14 cellular contexts compared by ENCODE assay signal in genomic region chr7:80602007-80602406, GRCh38. TPM values are rescaled to one million over a fixed set of nuclear protein-coding genes. Genes with fewer than 3 reads are reported as not detected.
DNase-seq lines count a peak whose midpoint lies in the region; ATAC-seq and TF ChIP-seq lines count a peak whose summit lies in the region.
"Had no signal": no experiment of that assay in that cellular context is flagged by ENCODE, and none has a peak within 500 bp of the region (broad histone marks: within the 10 kb centered on the region; RNA-seq: fewer than 3 reads in every experiment).

No MANE protein-coding gene starts in this region.

- H3K4me1 ChIP-seq in fibroblast of lung (ENCODE audit: control insufficient read depth, extremely low read depth, insufficient read depth, low read length), result no peaks in the 10 kb centered on the region
- peaks cover 6% of the 10 kb centered on the region for H3K4me1 ChIP-seq in right cardiac atrium (ENCODE audit: control insufficient read depth, insufficient read depth, low read length)
- H3K4me1 ChIP-seq in smooth muscle cell (ENCODE audit: low read depth), result no peaks in the 10 kb centered on the region

- no peak overlapping the region for H3K4me3 Mint-ChIP-seq in activated CD8-positive, alpha-beta T cell treated with anti-CD3 and anti-CD28 coated beads for 36 hours
- H3K4me3 Mint-ChIP-seq: IgD-negative memory B cell had no signal

- ATAC-seq in right cardiac atrium (peak in 1 of 2 donors; percentile 40), HG03135 (IDR thresholded peaks at IDR 0.05; ENCODE audit: unreplicated experiment) (no peak)
- no peak for ATAC-seq in activated CD8-positive, alpha-beta T cell treated with anti-CD3 and anti-CD28 coated beads for 36 hours

- H3K27me3 ChIP-seq in fibroblast of lung (ENCODE audit: control insufficient read depth, insufficient read depth, low read length) (no peaks in the 10 kb centered on the region), right cardiac atrium (ENCODE audit: control insufficient read depth, insufficient read depth) (no peaks in the 10 kb centered on the region), smooth muscle cell (ENCODE audit: low read depth) (no peaks in the 10 kb centered on the region)
- H3K27me3 ChIP-seq: BE2C had no signal

- no peaks in the 10 kb centered on the region for H4K20me1 ChIP-seq in fibroblast of lung (ENCODE audit: control insufficient read depth, extremely low read depth, insufficient read depth, low read length)
- H4K20me1 ChIP-seq in smooth muscle cell (ENCODE audit: low read depth), result no peaks in the 10 kb centered on the region

- DNase-seq in NCI-H82 treated with DMSO at 0.1 percent for 48 hours (lab: John Stamatoyannopoulos, UW; ENCODE audit: unreplicated experiment) (peak; percentile 5), fibroblast of lung (ENCODE audit: low read depth in 2 of 2) (no peak), right cardiac atrium (no peak), smooth muscle cell (lab: John Stamatoyannopoulos, UW; ENCODE audit: unreplicated experiment) (no peak), EL (no peak)
- no peak for DNase-seq in activated CD8-positive, alpha-beta T cell treated with anti-CD3 and anti-CD28 coated beads for 36 hours
- DNase-seq: BE2C; NCI-H1105 treated with DMSO at 0.1 percent for 48 hours; NCI-H1694; NCI-H2081 treated with DMSO at 0.1 percent for 48 hours; NK-92 treated with Interleukin-12 subunit alpha and Interleukin-12 subunit beta, amount 100 ng/mL, for 24 hours had no signal

- H3K27ac ChIP-seq in fibroblast of lung (ENCODE audit: insufficient read depth, low read length) (no peak overlapping the region), right cardiac atrium (ENCODE audit: low read length) (peak overlapping the region; percentile 96), smooth muscle cell (ENCODE audit: low read depth) (no peak overlapping the region)
- H3K27ac ChIP-seq: RWPE1 had no signal

- H3K9me3 ChIP-seq in fibroblast of lung (ENCODE audit: control insufficient read depth, insufficient read depth, low read depth, low read length) (no peaks in the 10 kb centered on the region), right cardiac atrium (ENCODE audit: control insufficient read depth, low read length) (no peaks in the 10 kb centered on the region), smooth muscle cell (replicated peaks; ENCODE audit: low read depth) (no peaks in the 10 kb centered on the region)
- H3K9me3 ChIP-seq: BE2C had no signal

- H3K4me1 Mint-ChIP-seq in activated CD8-positive, alpha-beta T cell treated with anti-CD3 and anti-CD28 coated beads for 36 hours (ENCODE audit: low read depth), result no peaks in the 10 kb centered on the region
- H3K4me1 Mint-ChIP-seq: IgD-negative memory B cell had no signal

- H2AFZ ChIP-seq in fibroblast of lung (ENCODE audit: low read length) (peak overlapping the region; percentile 18), smooth muscle cell (ENCODE audit: low read depth) (peak overlapping the region; percentile 42)

- CTCF ChIA-PET in activated CD8-positive, alpha-beta T cell treated with anti-CD3 and anti-CD28 coated beads for 36 hours (lab: Charles Lee), result no interaction called here

- intact Hi-C loops in right cardiac atrium (cut with DNase I), result no loop called here
- intact Hi-C loops in activated CD8-positive, alpha-beta T cell treated with anti-CD3 and anti-CD28 coated beads for 36 hours (cut with micrococcal nuclease), result no loop called here

- H3K4me2 ChIP-seq in fibroblast of lung (ENCODE audit: extremely low read depth, insufficient read depth, low read length) (no peak overlapping the region), smooth muscle cell (no peak overlapping the region)

- no peaks in the 10 kb centered on the region for H3K36me3 Mint-ChIP-seq in activated CD8-positive, alpha-beta T cell treated with anti-CD3 and anti-CD28 coated beads for 36 hours (ENCODE audit: low read depth)
- H3K36me3 Mint-ChIP-seq: IgD-negative memory B cell had no signal

- no peaks in the 10 kb centered on the region for H3K79me2 ChIP-seq in fibroblast of lung (ENCODE audit: control insufficient read depth, insufficient read depth, low read length)
- no peaks in the 10 kb centered on the region for H3K79me2 ChIP-seq in smooth muscle cell (ENCODE audit: low read depth)

- H3K36me3 ChIP-seq in fibroblast of lung (ENCODE audit: control insufficient read depth, insufficient read depth, low read length) (no peaks in the 10 kb centered on the region), smooth muscle cell (ENCODE audit: low read depth) (no peaks in the 10 kb centered on the region)
- H3K36me3 ChIP-seq: BE2C had no signal

- TF ChIP-seq CTCF in fibroblast of lung (conservative IDR thresholded peaks at IDR 0.05 in 1 of 2, IDR thresholded peaks at IDR 0.05 in 1 of 2; ENCODE audit: low read depth in 1 of 2, low read length in 2 of 2) (no peak), smooth muscle cell (IDR thresholded peaks at IDR 0.05; ENCODE audit: borderline replicate concordance, insufficient read depth, poor library complexity, severe bottlenecking) (no peak)
- TF ChIP-seq CTCF in activated CD8-positive, alpha-beta T cell treated with anti-CD3 and anti-CD28 coated beads for 36 hours (IDR thresholded peaks at IDR 0.05), result no peak

- H3K9me3 Mint-ChIP-seq in activated CD8-positive, alpha-beta T cell treated with anti-CD3 and anti-CD28 coated beads for 36 hours, result no peaks in the 10 kb centered on the region
- H3K9me3 Mint-ChIP-seq: IgD-negative memory B cell had no signal

- POLR2A ChIA-PET in activated CD8-positive, alpha-beta T cell treated with anti-CD3 and anti-CD28 coated beads for 36 hours (lab: Charles Lee), result no interaction called here

- H3K27ac Mint-ChIP-seq in activated CD8-positive, alpha-beta T cell treated with anti-CD3 and anti-CD28 coated beads for 36 hours, result no peak overlapping the region
- H3K27ac Mint-ChIP-seq: IgD-negative memory B cell had no signal

- no peaks in the 10 kb centered on the region for H3F3A ChIP-seq in smooth muscle cell (ENCODE audit: low read depth)

- no peak overlapping the region for H3K4me3 ChIP-seq in fibroblast of lung (replicated peaks in 1 of 4; ENCODE audit: control extremely low read depth in 1 of 4, insufficient read depth in 1 of 4, low read depth in 3 of 4, low read length in 4 of 4)
- peak overlapping the region; percentile 86 for H3K4me3 ChIP-seq in right cardiac atrium (ENCODE audit: low read length)
- H3K4me3 ChIP-seq in smooth muscle cell, result no peak overlapping the region

- H3K9ac ChIP-seq in fibroblast of lung (ENCODE audit: insufficient read depth, low read length), result no peak overlapping the region
- H3K9ac ChIP-seq in smooth muscle cell (ENCODE audit: low read depth), result no peak overlapping the region

- H3K27me3 Mint-ChIP-seq in activated CD8-positive, alpha-beta T cell treated with anti-CD3 and anti-CD28 coated beads for 36 hours, result no peaks in the 10 kb centered on the region
- H3K27me3 Mint-ChIP-seq: IgD-negative memory B cell had no signal

- 62% methylated on average over 4 of the region's 4 CpGs for WGBS in right cardiac atrium
- WGBS in smooth muscle cell (ENCODE audit: low lambda C conversion rate), result 86% methylated on average over 4 of the region's 4 CpGs

RNA-seq across cellular contexts. Expression of gene CD36, which starts 36.4 kb away (rescaled TPM):
- 41.0 and 93.5 TPM in 2 replicates for total RNA-seq in fibroblast of lung
- polyA plus RNA-seq in fibroblast of lung, result 7.5 and 102 TPM in 2 replicates
- polyA plus RNA-seq in fibroblast of lung (2012), result 3.3 and 51.4 TPM in 2 replicates
- 0.59 and 11.0 TPM in 2 replicates for polyA minus RNA-seq in fibroblast of lung (ENCODE audit: low replicate concordance)
- total RNA-seq in right cardiac atrium, result 100 to 1,000 TPM; 460 to 639 (median 554) TPM
- 570 TPM for polyA plus RNA-seq in right cardiac atrium
- total RNA-seq in smooth muscle cell, result 1.7 and 2.8 TPM in 2 replicates
- 0.44 and 0.64 TPM in 2 replicates for polyA plus RNA-seq in smooth muscle cell
- total RNA-seq in activated CD8-positive, alpha-beta T cell treated with anti-CD3 and anti-CD28 coated beads for 36 hours, result not detected

Comparison
In these comparisons a context has a peak if more than half of its experiments do, and no peak if none do; other contexts are left out.
1. RNA of gene CD36, which starts 36.4 kb away (total RNA-seq): 460 to 639 TPM in right cardiac atrium and 41.0 to 93.5 TPM in fibroblast of lung; 1.7 to 2.8 TPM in smooth muscle cell and not detected in activated CD8-positive, alpha-beta T cell treated with anti-CD3 and anti-CD28 coated beads for 36 hours; every median in the first group is over 10 times any median in the second.